34 cellular contexts compared by ENCODE assay signal in the genomic region with DNA sequence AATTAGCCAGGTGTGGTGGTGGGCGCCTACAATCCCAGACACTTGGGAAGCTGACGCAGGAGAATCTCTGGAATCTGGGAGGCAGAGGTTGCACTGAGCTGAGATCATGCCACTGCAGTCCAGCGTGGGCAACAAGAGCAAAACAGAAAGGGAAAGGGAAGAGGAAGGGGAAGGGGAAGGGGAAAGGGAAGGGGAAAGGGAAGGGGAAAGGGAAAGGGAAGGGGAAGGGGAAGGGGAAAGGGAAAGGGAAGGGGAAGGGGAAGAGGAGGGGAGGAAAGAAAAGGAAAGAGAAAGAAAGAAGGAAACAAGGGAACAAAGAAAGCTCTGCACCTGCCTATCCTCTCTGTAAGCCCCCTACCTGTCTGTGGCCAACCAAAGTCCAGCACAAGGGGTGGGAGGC.
"Had no signal": no experiment of that assay in that cellular context is flagged by ENCODE, and none has a peak within 500 bp of the region (broad histone marks: within the 10 kb centered on the region; RNA-seq: fewer than 3 reads in every experiment).

No MANE protein-coding gene starts in this region.

- H3K9me3 ChIP-seq: MG63 had no signal

- H3K4me3 ChIP-seq: MG63 had no signal

- DNase-seq: Karpas-422, Kasumi-1, MG63, MM.1S, MV-4-11, NCI-H1048, NCI-H1092, NCI-H1092 treated with DMSO at 0.1 percent for 48 hours, NCI-H1105, NCI-H1105 treated with DMSO at 0.1 percent for 48 hours, NCI-H1417, NCI-H1417 treated with DMSO at 0.1 percent for 48 hours, NCI-H1436, NCI-H1436 treated with DMSO at 0.1 percent for 48 hours, NCI-H146, NCI-H1694, NCI-H1694 treated with DMSO at 0.1 percent for 48 hours, NCI-H187, NCI-H187 treated with DMSO at 0.1 percent for 48 hours, NCI-H1930, NCI-H2029, NCI-H2029 treated with DMSO at 0.1 percent for 48 hours, NCI-H2081, NCI-H2081 treated with DMSO at 0.1 percent for 48 hours, NCI-H2107, NCI-H2171, NCI-H2171 treated with DMSO at 0.1 percent for 48 hours, NCI-H2227 treated with DMSO at 0.1 percent for 48 hours, NCI-H226, NCI-H345, NCI-H446, NCI-H446 treated with DMSO at 0.1 percent for 48 hours, NCI-H510A, NCI-H510A treated with DMSO at 0.1 percent for 48 hours had no signal

- H3K36me3 ChIP-seq: MG63 had no signal

- H3K27me3 ChIP-seq: MG63 had no signal
